Comparison of ENCODE assay signal across 8 cellular contexts in genomic region chr9:124392855-124393460, GRCh38. TPM values are rescaled to one million over a fixed set of nuclear protein-coding genes. Genes with fewer than 3 reads are reported as not detected.
A peak's percentile ranks its signal among the peaks of the same experiment; 100 is the strongest.
DNase-seq lines count a peak whose midpoint lies in the region; ATAC-seq and TF ChIP-seq lines count a peak whose summit lies in the region.

No MANE protein-coding gene starts in this region.

- peak; percentile 18 to 40 (median 32) for TF ChIP-seq CTCF in right lobe of liver (IDR thresholded peaks at IDR 0.05)
- TF ChIP-seq CTCF in omental fat pad (IDR thresholded peaks at IDR 0.05): no peak

- 56% methylated on average over 9 of the region's 9 CpGs for WGBS in right lobe of liver (ENCODE audit: insufficient coverage, low coverage, low lambda C conversion rate, missing lambda C conversion rate)

- H3K4me1 ChIP-seq in right lobe of liver: peaks cover 0 to 54% (median 24%) of the 10 kb centered on the region in 4 donors

- no peaks in the 10 kb centered on the region for H3K9me3 ChIP-seq in right lobe of liver

- ATAC-seq in right lobe of liver (peak; percentile 50 to 66 (median 52)), GM21447 (IDR thresholded peaks at IDR 0.05; ENCODE audit: unreplicated experiment) (no peak), omental fat pad (ENCODE audit: low FRiP score) (no peak), HG02981 (IDR thresholded peaks at IDR 0.05; ENCODE audit: unreplicated experiment) (no peak)

- peak; percentile 66 for DNase-seq in ELF-1 (ENCODE audit: low read depth, low spot score)
- peak; percentile 62 for DNase-seq in MV-4-11 (lab: John Stamatoyannopoulos, UW)
- peak in 49 of 58 donors; percentile 14 to 85 (median 58) for DNase-seq in anterior cingulate cortex (lab: John Stamatoyannopoulos, UW)
- no peak for DNase-seq in right lobe of liver
- DNase-seq in stimulated activated CD4-positive, alpha-beta T cell treated with anti-CD3 and anti-CD28 coated beads, Interleukin-2, amount 100 ng/mL, for 24 hours: no peak
- no peak for DNase-seq in omental fat pad (ENCODE audit: low spot score)

- no peaks in the 10 kb centered on the region for H3K27me3 ChIP-seq in right lobe of liver

- TF ChIP-seq POLR2A in right lobe of liver (IDR thresholded peaks at IDR 0.05): no peak

- intact Hi-C loops in right lobe of liver (cut with DNase I): no loop called here

- H3K36me3 ChIP-seq in right lobe of liver: peaks cover 0 to 12% (median 0%) of the 10 kb centered on the region in 4 donors

- H3K4me3 ChIP-seq in right lobe of liver: no peak overlapping the region

- H3K27ac ChIP-seq in right lobe of liver: no peak overlapping the region

RNA-seq across cellular contexts. Expression of gene PSMB7, which starts 22.3 kb away (rescaled TPM):
- total RNA-seq in right lobe of liver (100 to 1,000 TPM in 2 of 6 experiments, 10 to 100 TPM in 4; 76.4 to 196 (median 96.8) TPM), omental fat pad (100 to 1,000 TPM; 172 to 200 (median 187) TPM)

RNA-seq across cellular contexts. Expression of gene ADGRD2, which starts 57.3 kb away (rescaled TPM):
- total RNA-seq in right lobe of liver (not detected), omental fat pad (not detected)

Comparison
In these comparisons a context has a peak if more than half of its experiments do, and no peak if none do; other contexts are left out.
1. DNase-seq: peak in ELF-1 (single experiment), MV-4-11 (single experiment) and anterior cingulate cortex (49 of 58); none in right lobe of liver (0 of 3), stimulated activated CD4-positive, alpha-beta T cell treated with anti-CD3 and anti-CD28 coated beads, Interleukin-2, amount 100 ng/mL, for 24 hours (0 of 2) and omental fat pad (single experiment).
2. ATAC-seq: peak in right lobe of liver (4 of 4); none in GM21447 (single experiment), omental fat pad (single experiment) and HG02981 (single experiment).
3. CTCF ChIP-seq: peak in right lobe of liver (4 of 4); none in omental fat pad (0 of 3).